ENCODE assay signal across 25 cellular contexts in the genomic region with DNA sequence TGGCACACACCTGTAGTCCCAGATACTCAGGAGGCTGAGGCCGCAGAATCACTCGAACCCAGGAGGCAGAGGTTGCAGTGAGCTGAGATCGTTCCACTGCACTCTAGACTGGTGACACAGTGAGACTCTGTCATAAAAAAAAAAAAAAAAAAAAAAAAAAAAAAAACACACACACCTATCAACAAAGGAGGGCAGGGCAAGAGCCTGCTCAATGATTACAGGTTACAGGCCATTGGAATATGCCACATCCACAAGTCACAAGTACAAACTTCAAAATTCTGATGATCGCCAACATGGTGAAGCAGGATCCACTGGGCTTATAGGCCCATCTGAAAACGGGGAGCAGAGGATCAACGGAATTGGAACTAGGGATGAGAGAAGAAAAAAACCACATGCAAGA. TPM values are rescaled to one million over a fixed set of nuclear protein-coding genes. Genes with fewer than 3 reads are reported as not detected.
"Had no signal": no experiment of that assay in that cellular context is flagged by ENCODE, and none has a peak within 500 bp of the region (broad histone marks: within the 10 kb centered on the region; RNA-seq: fewer than 3 reads in every experiment).

No MANE protein-coding gene starts in this region.

- H3K4me2 ChIP-seq: neural progenitor cell had no signal

- H3K27me3 ChIP-seq: colonic mucosa had no signal

- H3K4me1 ChIP-seq: colonic mucosa, prostate gland had no signal

- FAIRE-seq: endometrium, frontal cortex, keratinocyte had no signal

- H3K9me3 Mint-ChIP-seq: central memory CD8-positive, alpha-beta T cell; effector memory CD8-positive, alpha-beta T cell; memory B cell; neural progenitor cell; stimulated activated naive B cell treated with anti-CD40 and anti-IgM and Interleukin-4, amounts not matched to agents 10 μg/mL and 1 μg/mL and 100 μg/mL, for 72 hours; stimulated activated naive CD8-positive, alpha-beta T cell treated with anti-CD3 and anti-CD28 coated beads, Interleukin-15, Interleukin-2, amounts not matched to agents 100 ng/mL and 50 ng/mL, for 24 hours had no signal

- H3K36me3 ChIP-seq: colonic mucosa, neural progenitor cell, prostate gland, right atrium auricular region, spleen, thoracic aorta, tibial nerve had no signal

- H3K4me1 Mint-ChIP-seq: central memory CD8-positive, alpha-beta T cell; neural progenitor cell had no signal

- H3K4me3 ChIP-seq: colonic mucosa, lung, neural progenitor cell, prostate gland, right atrium auricular region, spleen, thoracic aorta, tibial nerve had no signal

- H3K27ac Mint-ChIP-seq: effector memory CD8-positive, alpha-beta T cell; memory B cell; naive thymus-derived CD4-positive, alpha-beta T cell; nephron; neural progenitor cell; stimulated activated naive CD8-positive, alpha-beta T cell treated with anti-CD3 and anti-CD28 coated beads, Interleukin-15, Interleukin-2, amounts not matched to agents 100 ng/mL and 50 ng/mL, for 24 hours had no signal

- H3K79me2 ChIP-seq: parathyroid adenoma had no signal

- DNase-seq: colonic mucosa; dermis blood vessel endothelial cell; effector memory CD8-positive, alpha-beta T cell; erythroblast; hypothalamus; naive thymus-derived CD4-positive, alpha-beta T cell; spleen; stimulated activated CD4-positive, alpha-beta T cell treated with anti-CD3 and anti-CD28 coated beads, Interleukin-2, amount 100 ng/mL, for 48 hours; stimulated activated naive B cell treated with anti-CD40 and anti-IgM and Interleukin-4, amounts not matched to agents 10 μg/mL and 1 μg/mL and 100 μg/mL, for 72 hours had no signal

- H3K9ac ChIP-seq: neural progenitor cell, parathyroid adenoma had no signal

- H3K9me3 ChIP-seq: colonic mucosa, prostate gland, right atrium auricular region, spleen, thoracic aorta, tibial nerve had no signal

- ATAC-seq: effector memory CD8-positive, alpha-beta T cell; left lobe of liver; naive thymus-derived CD4-positive, alpha-beta T cell; sciatic nerve had no signal

- H2AFZ ChIP-seq: neural progenitor cell, parathyroid adenoma had no signal

- H3K36me3 Mint-ChIP-seq: memory B cell; naive thymus-derived CD4-positive, alpha-beta T cell; neural progenitor cell; stimulated activated naive B cell treated with anti-CD40 and anti-IgM and Interleukin-4, amounts not matched to agents 10 μg/mL and 1 μg/mL and 100 μg/mL, for 72 hours had no signal

- H3K27ac ChIP-seq: colonic mucosa, neural progenitor cell, parathyroid adenoma, prostate gland, right atrium auricular region, thoracic aorta, tibial nerve had no signal

- H3K4me3 Mint-ChIP-seq: central memory CD8-positive, alpha-beta T cell; effector memory CD8-positive, alpha-beta T cell; memory B cell; naive thymus-derived CD4-positive, alpha-beta T cell; nephron; neural progenitor cell; stimulated activated naive B cell treated with anti-CD40 and anti-IgM and Interleukin-4, amounts not matched to agents 10 μg/mL and 1 μg/mL and 100 μg/mL, for 72 hours; stimulated activated naive CD8-positive, alpha-beta T cell treated with anti-CD3 and anti-CD28 coated beads, Interleukin-15, Interleukin-2, amounts not matched to agents 100 ng/mL and 50 ng/mL, for 24 hours had no signal

RNA-seq across cellular contexts. Expression of a gene that starts 6.3 kb away (rescaled TPM):
- total RNA-seq: naive thymus-derived CD4-positive, alpha-beta T cell had no signal
